In genomic region chr10:25226775-25227682, GRCh38 we compare ENCODE assay signal across 9 cellular contexts. TPM values are rescaled to one million over a fixed set of nuclear protein-coding genes. Genes with fewer than 3 reads are reported as not detected.
DNase-seq lines count a peak whose midpoint lies in the region; ATAC-seq, FAIRE-seq and TF ChIP-seq lines count a peak whose summit lies in the region.
"Had no signal": no experiment of that assay in that cellular context is flagged by ENCODE, and none has a peak within 500 bp of the region (broad histone marks: within the 10 kb centered on the region; RNA-seq: fewer than 3 reads in every experiment).

No MANE protein-coding gene starts in this region.

- no peaks in the 10 kb centered on the region for H3K27me3 Mint-ChIP-seq in activated T-cell treated with anti-CD3 and anti-CD28 coated beads, Interleukin-2, amount 50 U/mL, for 72 hours (ENCODE audit: low read depth)
- H3K27me3 Mint-ChIP-seq: dendritic cell treated with granulocyte-macrophage colony-stimulating factor and Interleukin-4, amounts not matched to agents 40 ng/mL and 50 ng/mL, for 4 days had no signal

- H3K4me1 Mint-ChIP-seq in activated T-cell treated with anti-CD3 and anti-CD28 coated beads, Interleukin-2, amount 50 U/mL, for 72 hours (ENCODE audit: low read depth), result no peaks in the 10 kb centered on the region

- no peaks in the 10 kb centered on the region for H3K4me1 ChIP-seq in pancreas

- H3K4me3 Mint-ChIP-seq in activated T-cell treated with anti-CD3 and anti-CD28 coated beads, Interleukin-2, amount 50 U/mL, for 72 hours, result no peak overlapping the region
- H3K4me3 Mint-ChIP-seq: dendritic cell treated with granulocyte-macrophage colony-stimulating factor and Interleukin-4, amounts not matched to agents 40 ng/mL and 50 ng/mL, for 4 days had no signal

- H3K27ac Mint-ChIP-seq in activated T-cell treated with anti-CD3 and anti-CD28 coated beads, Interleukin-2, amount 50 U/mL, for 72 hours, result no peak overlapping the region
- H3K27ac Mint-ChIP-seq: dendritic cell treated with granulocyte-macrophage colony-stimulating factor and Interleukin-4, amounts not matched to agents 40 ng/mL and 50 ng/mL, for 4 days had no signal

- H3K4me3 ChIP-seq in fibroblast of the aortic adventitia (ENCODE audit: low read depth, low read length) (no peak overlapping the region), pancreas (no peak overlapping the region)

- TF ChIP-seq CTCF in fibroblast of the aortic adventitia (IDR thresholded peaks at IDR 0.05; ENCODE audit: insufficient read depth, low read length) (peak; percentile 79), pancreas (IDR thresholded peaks at IDR 0.05) (peak; percentile 11 to 48 (median 34))

- H3K36me3 Mint-ChIP-seq in activated T-cell treated with anti-CD3 and anti-CD28 coated beads, Interleukin-2, amount 50 U/mL, for 72 hours (ENCODE audit: insufficient read depth in 2 of 2), result no peaks in the 10 kb centered on the region

- H3K36me3 ChIP-seq in pancreas, result no peaks in the 10 kb centered on the region

- 25 to 27% methylated on average over 7 of the region's 7 CpGs for WGBS in pancreas, 2 donors

- FAIRE-seq in HTR-8/SVneo (lab: Jason Lieb, UNC), result no peak
- FAIRE-seq in pancreas (lab: Jason Lieb, UNC), result peak; percentile 5

- H3K27me3 ChIP-seq in pancreas, result no peaks in the 10 kb centered on the region

- no peak for ATAC-seq in activated T-cell treated with anti-CD3 and anti-CD28 coated beads, Interleukin-2, amount 50 U/mL, for 72 hours (replicated peaks in 1 of 2)
- ATAC-seq in SK-N-SH treated with all-trans-retinoic acid at 6 μM for 48 hours, result peak; percentile 80
- ATAC-seq in pancreas, result peak in 3 of 4 donors; percentile 79 to 80 (median 79)
- ATAC-seq in sciatic nerve, result no peak

- no peaks in the 10 kb centered on the region for H3K9me3 ChIP-seq in pancreas

- intact Hi-C loops in pancreas (cut with DNase I) (no loop called here), sciatic nerve (cut with DNase I) (no loop called here)

- peak; percentile 5 to 8 for DNase-seq in activated T-cell treated with anti-CD3 and anti-CD28 coated beads, Interleukin-2, amount 50 U/mL, for 72 hours
- DNase-seq in activated T-cell treated with anti-CD3 and anti-CD28 coated beads for 4 hours, result no peak
- peak; percentile 20 for DNase-seq in HTR-8/SVneo (ENCODE audit: insufficient read length, low spot score)
- DNase-seq in fibroblast of the aortic adventitia (ENCODE audit: low read depth), result peak; percentile 58
- peak in 3 of 6 donors; percentile 9 to 34 (median 26) for DNase-seq in pancreas
- DNase-seq in GM19238 (ENCODE audit: insufficient read length, low spot score), result no peak
- DNase-seq in sciatic nerve (ENCODE audit: low spot score), result no peak

- no peaks in the 10 kb centered on the region for H3K9me3 Mint-ChIP-seq in activated T-cell treated with anti-CD3 and anti-CD28 coated beads, Interleukin-2, amount 50 U/mL, for 72 hours
- H3K9me3 Mint-ChIP-seq: dendritic cell treated with granulocyte-macrophage colony-stimulating factor and Interleukin-4, amounts not matched to agents 40 ng/mL and 50 ng/mL, for 4 days had no signal

- H3K27ac ChIP-seq in pancreas, result no peak overlapping the region

TF ChIP-seq in SK-N-SH treated with all-trans-retinoic acid at 6 μM for 48 hours, 23 proteins besides CTCF, POLR2A, EP300 and RAD21:
- TF ChIP-seq ZFP3 (CRISPR knock-in tag; IDR thresholded peaks at IDR 0.05) (no peak), GLIS3 (CRISPR knock-in tag; IDR thresholded peaks at IDR 0.05) (no peak)
- TF ChIP-seq, protein P1, sequence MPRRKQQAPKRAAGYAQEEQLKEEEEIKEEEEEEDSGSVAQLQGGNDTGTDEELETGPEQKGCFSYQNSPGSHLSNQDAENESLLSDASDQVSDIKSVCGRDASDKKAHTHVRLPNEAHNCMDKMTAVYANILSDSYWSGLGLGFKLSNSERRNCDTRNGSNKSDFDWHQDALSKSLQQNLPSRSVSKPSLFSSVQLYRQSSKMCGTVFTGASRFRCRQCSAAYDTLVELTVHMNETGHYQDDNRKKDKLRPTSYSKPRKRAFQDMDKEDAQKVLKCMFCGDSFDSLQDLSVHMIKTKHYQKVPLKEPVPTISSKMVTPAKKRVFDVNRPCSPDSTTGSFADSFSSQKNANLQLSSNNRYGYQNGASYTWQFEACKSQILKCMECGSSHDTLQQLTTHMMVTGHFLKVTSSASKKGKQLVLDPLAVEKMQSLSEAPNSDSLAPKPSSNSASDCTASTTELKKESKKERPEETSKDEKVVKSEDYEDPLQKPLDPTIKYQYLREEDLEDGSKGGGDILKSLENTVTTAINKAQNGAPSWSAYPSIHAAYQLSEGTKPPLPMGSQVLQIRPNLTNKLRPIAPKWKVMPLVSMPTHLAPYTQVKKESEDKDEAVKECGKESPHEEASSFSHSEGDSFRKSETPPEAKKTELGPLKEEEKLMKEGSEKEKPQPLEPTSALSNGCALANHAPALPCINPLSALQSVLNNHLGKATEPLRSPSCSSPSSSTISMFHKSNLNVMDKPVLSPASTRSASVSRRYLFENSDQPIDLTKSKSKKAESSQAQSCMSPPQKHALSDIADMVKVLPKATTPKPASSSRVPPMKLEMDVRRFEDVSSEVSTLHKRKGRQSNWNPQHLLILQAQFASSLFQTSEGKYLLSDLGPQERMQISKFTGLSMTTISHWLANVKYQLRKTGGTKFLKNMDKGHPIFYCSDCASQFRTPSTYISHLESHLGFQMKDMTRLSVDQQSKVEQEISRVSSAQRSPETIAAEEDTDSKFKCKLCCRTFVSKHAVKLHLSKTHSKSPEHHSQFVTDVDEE (CRISPR knock-in tag; IDR thresholded peaks at IDR 0.05), result no peak

RNA-seq across cellular contexts. Expression of gene GPR158, which starts 52.2 kb away (rescaled TPM):
- total RNA-seq in activated T-cell treated with anti-CD3 and anti-CD28 coated beads, Interleukin-2, amount 50 U/mL, for 72 hours, result not detected
- 0.18 and 0.49 TPM in 2 replicates for total RNA-seq in fibroblast of the aortic adventitia (ENCODE audit: low replicate concordance)
- total RNA-seq in pancreas, result under 1 TPM; 0.06 to 0.37 (median 0.24) TPM
- polyA plus RNA-seq in pancreas, result 1 to 10 TPM in 1 of 2 donors, under 1 TPM in 1; 0.11 to 1.2 TPM
- 0.04 TPM for total RNA-seq in sciatic nerve

Comparison
In these comparisons a context has a peak if more than half of its experiments do, and no peak if none do; other contexts are left out.
1. DNase-seq: peak in activated T-cell treated with anti-CD3 and anti-CD28 coated beads, Interleukin-2, amount 50 U/mL, for 72 hours (2 of 2), HTR-8/SVneo (single experiment) and fibroblast of the aortic adventitia (single experiment); none in activated T-cell treated with anti-CD3 and anti-CD28 coated beads for 4 hours (single experiment), GM19238 (single experiment) and sciatic nerve (single experiment).
2. ATAC-seq: peak in SK-N-SH treated with all-trans-retinoic acid at 6 μM for 48 hours (single experiment) and pancreas (3 of 4); none in activated T-cell treated with anti-CD3 and anti-CD28 coated beads, Interleukin-2, amount 50 U/mL, for 72 hours (0 of 2) and sciatic nerve (single experiment).